ENCODE assay signal across 14 cellular contexts in genomic region chr2:8438476-8438875, GRCh38.
DNase-seq lines count a peak whose midpoint lies in the region; ATAC-seq and TF ChIP-seq lines count a peak whose summit lies in the region.
"Had no signal": no experiment of that assay in that cellular context is flagged by ENCODE, and none has a peak within 500 bp of the region (broad histone marks: within the 10 kb centered on the region; RNA-seq: fewer than 3 reads in every experiment).

No MANE protein-coding gene starts in this region.

- no peaks in the 10 kb centered on the region for H4K20me1 ChIP-seq in OCI-LY7 (ENCODE audit: insufficient read depth, low read length)

- no peaks in the 10 kb centered on the region for H3K79me2 ChIP-seq in OCI-LY7 (ENCODE audit: insufficient read depth, low read depth, low read length)

- H3K27ac ChIP-seq in OCI-LY7 (ENCODE audit: low read depth, low read length, poor library complexity, severe bottlenecking) (no peak overlapping the region), left ventricle myocardium inferior (replicated peaks) (peak overlapping the region; percentile 62), sigmoid colon (no peak overlapping the region)
- H3K27ac ChIP-seq: gastroesophageal sphincter, GM23248 had no signal

- H3K36me3 ChIP-seq in OCI-LY7 (ENCODE audit: insufficient read depth, low read length) (peaks cover 27% of the 10 kb centered on the region), left ventricle myocardium inferior (no peaks in the 10 kb centered on the region), sigmoid colon (no peaks in the 10 kb centered on the region)
- H3K36me3 ChIP-seq: gastroesophageal sphincter had no signal

- no TSS peak for BruUV-seq in OCI-LY7 (replicated peaks; lab: Mats Ljungman, UMichigan)

- peaks cover 70% of the 10 kb centered on the region for H3K4me1 ChIP-seq in OCI-LY7 (ENCODE audit: insufficient read depth, low read length, poor library complexity, severe bottlenecking)
- peaks cover 28% of the 10 kb centered on the region for H3K4me1 ChIP-seq in left ventricle myocardium inferior
- H3K4me1 ChIP-seq in sigmoid colon = peaks cover 0 to 15% (median 12%) of the 10 kb centered on the region in 4 donors
- H3K4me1 ChIP-seq: gastroesophageal sphincter had no signal

- POLR2A ChIA-PET in OCI-LY7 (lab: Charles Lee) = interaction anchor here (0.5 to 1.4 kb wide), 2 partner anchors 128 to 293 kb away, joined by 3 to 4 read pairs; no protein-coding TSS in a partner anchor

- peak overlapping the region; percentile 37; the same call in 1 of the 2 replicates for H3K4me2 ChIP-seq in OCI-LY7 (ENCODE audit: low read length)

- in situ Hi-C loops in KBM-7 (cut with MboI; ENCODE audit: low pct_unique_long_range_greater_than_20kb, low sequenced_read_pairs) = no loop called here

- H3K4me3 ChIP-seq in OCI-LY7 (ENCODE audit: low read depth, low read length, poor library complexity, severe bottlenecking) = no peak overlapping the region
- H3K4me3 ChIP-seq in left ventricle myocardium inferior = no peak overlapping the region
- H3K4me3 ChIP-seq in sigmoid colon = no peak overlapping the region
- H3K4me3 ChIP-seq: gastroesophageal sphincter, GM23248 had no signal

- no peak for ATAC-seq in GM18868 (IDR thresholded peaks at IDR 0.05; ENCODE audit: unreplicated experiment)
- ATAC-seq: gastroesophageal sphincter had no signal

- no peak overlapping the region for H2AFZ ChIP-seq in OCI-LY7 (ENCODE audit: low read length)
- H2AFZ ChIP-seq: GM23248 had no signal

- intact Hi-C loops in OCI-LY7 (cut with micrococcal nuclease; ENCODE audit: unreplicated experiment) (loop anchor here (5.0 kb wide), 1 partner anchor 201 kb away; no protein-coding TSS in a partner anchor), left ventricle myocardium inferior (cut with micrococcal nuclease) (no loop called here), sigmoid colon (cut with DNase I) (no loop called here)

- CTCF ChIA-PET in OCI-LY7 (lab: Charles Lee; ENCODE audit: unreplicated experiment) = interaction anchor here (1.0 kb wide), 1 partner anchor 84 kb away, joined by 3 read pairs; no protein-coding TSS in a partner anchor

- no peaks in the 10 kb centered on the region for H3K27me3 ChIP-seq in left ventricle myocardium inferior (ENCODE audit: low read depth)
- H3K27me3 ChIP-seq in sigmoid colon = no peaks in the 10 kb centered on the region
- H3K27me3 ChIP-seq: gastroesophageal sphincter had no signal

- 62 to 76% methylated on average over 3 of the region's 3 CpGs for WGBS in sigmoid colon, 2 donors

- TF ChIP-seq EP300 in sigmoid colon (IDR thresholded peaks at IDR 0.05) = no peak

- H3K9me3 ChIP-seq in OCI-LY7 (ENCODE audit: low read length) (no peaks in the 10 kb centered on the region), left ventricle myocardium inferior (replicated peaks) (no peaks in the 10 kb centered on the region), sigmoid colon (no peaks in the 10 kb centered on the region)
- H3K9me3 ChIP-seq: gastroesophageal sphincter had no signal

- TF ChIP-seq POLR2A in sigmoid colon (IDR thresholded peaks at IDR 0.05) = no peak

- TF ChIP-seq CTCF in OCI-LY7 (conservative IDR thresholded peaks at IDR 0.05; ENCODE audit: low read length) = no peak
- TF ChIP-seq CTCF in left ventricle myocardium inferior (IDR thresholded peaks at IDR 0.05; ENCODE audit: borderline replicate concordance) = no peak
- no peak for TF ChIP-seq CTCF in sigmoid colon (IDR thresholded peaks at IDR 0.05)

- no peaks in the 10 kb centered on the region for H3K9me2 ChIP-seq in OCI-LY7 (ENCODE audit: insufficient read depth, low read length)

- DNase-seq in KBM-7 = peak; percentile 43
- peak; percentile 41 for DNase-seq in OCI-LY7 (ENCODE audit: low spot score)
- no peak for DNase-seq in left ventricle myocardium inferior
- DNase-seq in sigmoid colon = peak; percentile 64
- no peak for DNase-seq in mesenteric fat pad (ENCODE audit: low spot score)
- no peak for DNase-seq in NCI-H69 (lab: John Stamatoyannopoulos, UW)
- DNase-seq: CD4-positive, alpha-beta memory T cell; GM23248; NCI-H2081 treated with DMSO at 0.1 percent for 48 hours; NCI-H82; stimulated activated CD4-positive, alpha-beta T cell treated with anti-CD3 and anti-CD28 coated beads, Interleukin-4, amount 100 ng/mL, for 1 hour; stimulated activated naive B cell treated with anti-CD40 and anti-IgM and Interleukin-4, amounts not matched to agents 10 μg/mL and 1 μg/mL and 100 μg/mL, for 72 hours had no signal

Comparison
In these comparisons a context has a peak if more than half of its experiments do, and no peak if none do; other contexts are left out.
1. DNase-seq: peak in KBM-7 (single experiment), OCI-LY7 (single experiment) and sigmoid colon (single experiment); none in left ventricle myocardium inferior (single experiment), mesenteric fat pad (single experiment) and NCI-H69 (single experiment).